In the genomic region with DNA sequence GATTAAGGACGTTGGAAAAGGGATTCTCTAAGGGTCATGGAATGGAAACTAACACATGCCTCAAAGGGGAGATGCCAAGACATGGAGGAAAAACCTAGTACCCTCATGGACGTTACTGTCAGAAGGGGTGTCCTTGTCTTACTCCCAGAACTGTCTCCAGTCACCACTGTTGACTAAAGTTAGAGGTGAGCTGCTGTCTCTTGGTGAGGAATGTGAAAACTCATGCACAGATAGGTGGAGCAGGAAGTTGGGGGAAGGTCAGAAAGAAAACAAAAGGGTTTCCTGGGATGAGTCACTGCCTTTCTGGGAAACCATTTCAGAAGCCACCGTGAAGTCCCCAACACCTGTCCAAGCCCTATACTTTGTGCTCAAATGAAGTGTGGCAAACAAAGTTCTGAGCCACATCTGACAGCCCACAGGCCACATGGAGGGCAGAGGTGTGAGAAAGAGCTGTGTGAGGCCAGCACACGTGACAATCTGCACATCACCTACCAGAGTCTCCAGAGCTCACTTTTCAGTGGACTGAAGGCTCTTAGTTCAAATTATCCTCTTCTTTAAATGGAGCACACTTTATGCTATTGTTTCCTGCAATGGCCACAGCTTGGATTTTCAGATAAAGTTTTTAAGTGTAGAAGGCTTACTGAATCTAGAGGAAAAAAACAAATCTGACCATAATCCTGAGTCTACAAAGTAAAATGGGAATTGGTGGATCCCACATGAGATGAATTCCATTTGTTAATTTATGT, we compare ENCODE assay signal across 8 cellular contexts.
DNase-seq lines count a peak whose midpoint lies in the region; ATAC-seq, FAIRE-seq and TF ChIP-seq lines count a peak whose summit lies in the region.

No MANE protein-coding gene starts in this region.

- peaks cover 38 to 66% (median 50%) of the 10 kb centered on the region in 3 donors for H3K4me1 Mint-ChIP-seq in T-cell
- H3K4me1 Mint-ChIP-seq in endothelial cell (ENCODE audit: unreplicated experiment): peaks cover 5% of the 10 kb centered on the region

- peak; percentile 85 for FAIRE-seq in bronchial epithelial cell (lab: Jason Lieb, UNC)

- CTCF ChIA-PET in T-cell (lab: Charles Lee): interaction anchor here in 1 of 2 donors (0.6 kb wide), 2 partner anchors 846 to 1453 kb away, joined by 4 read pairs; no protein-coding TSS in a partner anchor

- no peaks in the 10 kb centered on the region for H3K27me3 ChIP-seq in bronchial epithelial cell (ENCODE audit: control insufficient read depth, insufficient read depth, low read length)

- H3K4me3 ChIP-seq in bronchial epithelial cell (ENCODE audit: low read depth, low read length): no peak overlapping the region

- TF ChIP-seq CTCF in bronchial epithelial cell (IDR thresholded peaks at IDR 0.05; ENCODE audit: insufficient read depth, low read length, severe bottlenecking) (no peak), endothelial cell (IDR thresholded peaks at IDR 0.05; ENCODE audit: unreplicated experiment) (no peak)

- POLR2A ChIA-PET in T-cell (lab: Charles Lee): no interaction called here

- ATAC-seq in GM18861 (IDR thresholded peaks at IDR 0.05; ENCODE audit: unreplicated experiment) (peak; percentile 92), HG02885 (IDR thresholded peaks at IDR 0.05; ENCODE audit: poor library complexity, unreplicated experiment) (peak; percentile 95), T-cell (replicated peaks in 1 of 4) (peak; percentile 82 to 96 (median 91))

- H3K27me3 Mint-ChIP-seq in T-cell: no peaks in the 10 kb centered on the region
- no peaks in the 10 kb centered on the region for H3K27me3 Mint-ChIP-seq in endothelial cell (ENCODE audit: unreplicated experiment)

- H3K4me3 Mint-ChIP-seq in T-cell (peak overlapping the region; percentile 10 to 47 (median 25)), endothelial cell (ENCODE audit: unreplicated experiment) (no peak overlapping the region)

- H3K27ac Mint-ChIP-seq in T-cell: peak overlapping the region; percentile 59 to 86
- no peak overlapping the region for H3K27ac Mint-ChIP-seq in endothelial cell (ENCODE audit: unreplicated experiment)

- H3K9me3 Mint-ChIP-seq in T-cell: no peaks in the 10 kb centered on the region
- H3K9me3 Mint-ChIP-seq in endothelial cell (ENCODE audit: unreplicated experiment): no peaks in the 10 kb centered on the region

- H3K36me3 ChIP-seq in bronchial epithelial cell (ENCODE audit: control insufficient read depth, insufficient read depth, low read length): no peaks in the 10 kb centered on the region

- H3K36me3 Mint-ChIP-seq in T-cell (no peaks in the 10 kb centered on the region), endothelial cell (ENCODE audit: low read depth, unreplicated experiment) (no peaks in the 10 kb centered on the region)

- DNase-seq in T-cell: peak in 26 of 34 experiments; percentile 5 to 46 (median 20)
- peak; percentile 90 for DNase-seq in bronchial epithelial cell (ENCODE audit: low read depth)
- DNase-seq in stimulated activated CD4-positive, alpha-beta T cell treated with anti-CD3 and anti-CD28 coated beads, TNF-alpha, amount 100 ng/mL, for 4 hours (ENCODE audit: low read depth in 3 of 3): peak; percentile 4 to 31 (median 7)
- DNase-seq in NCI-H1092 (lab: John Stamatoyannopoulos, UW): no peak
- no peak for DNase-seq in endothelial cell (ENCODE audit: low spot score)
- no peak for DNase-seq in NCI-H2196 (lab: John Stamatoyannopoulos, UW; ENCODE audit: unreplicated experiment)

Comparison
In these comparisons a context has a peak if more than half of its experiments do, and no peak if none do; other contexts are left out.
1. DNase-seq: peak in T-cell (26 of 34), bronchial epithelial cell (single experiment) and stimulated activated CD4-positive, alpha-beta T cell treated with anti-CD3 and anti-CD28 coated beads, TNF-alpha, amount 100 ng/mL, for 4 hours (3 of 3); none in NCI-H1092 (single experiment), endothelial cell (single experiment) and NCI-H2196 (single experiment).
2. Peak in every context shown above with its lines, with median percentiles within 50 percentile points of each other: ATAC-seq.